ENCODE assay signal across 23 cellular contexts in the genomic region with DNA sequence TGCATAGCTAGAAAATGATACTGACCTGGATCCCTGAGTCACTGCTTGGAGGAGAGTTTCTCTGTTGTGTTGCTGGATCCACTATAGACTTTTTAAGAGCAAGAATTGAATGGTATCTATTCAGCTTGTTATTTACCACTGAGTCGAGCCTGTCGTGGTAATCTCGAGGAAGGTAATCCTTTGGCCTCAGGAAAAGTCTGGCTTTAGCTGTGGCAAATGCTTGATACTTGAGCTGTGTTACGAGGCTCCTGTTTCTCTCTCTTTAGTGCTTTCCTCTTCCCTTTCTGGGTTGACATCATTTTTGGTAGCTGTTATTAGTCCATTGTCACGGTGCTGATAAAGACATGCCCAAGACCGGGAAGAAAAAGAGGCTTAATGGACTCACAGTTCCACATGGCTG.
DNase-seq lines count a peak whose midpoint lies in the region; ATAC-seq, FAIRE-seq and TF ChIP-seq lines count a peak whose summit lies in the region.
"Had no signal": no experiment of that assay in that cellular context is flagged by ENCODE, and none has a peak within 500 bp of the region (broad histone marks: within the 10 kb centered on the region; RNA-seq: fewer than 3 reads in every experiment).

No MANE protein-coding gene starts in this region.

- no peak for FAIRE-seq in HepG2 (lab: Jason Lieb, UNC)
- FAIRE-seq: A204.1, D721Med, GM12891, GM18507 had no signal

- no peak overlapping the region for H2AFZ ChIP-seq in HepG2 (ENCODE audit: low read length)
- no peak overlapping the region for H2AFZ ChIP-seq in OCI-LY7 (ENCODE audit: low read length)
- no peak overlapping the region for H2AFZ ChIP-seq in neural progenitor cell (replicated peaks)
- H2AFZ ChIP-seq: GM23338 had no signal

- H3K79me2 ChIP-seq in HepG2 (ENCODE audit: insufficient read depth, low read length) = no peaks in the 10 kb centered on the region
- H3K79me2 ChIP-seq in OCI-LY7 (ENCODE audit: insufficient read depth, low read depth, low read length) = peaks cover 5% of the 10 kb centered on the region; the same call in 1 of the 2 replicates
- no peaks in the 10 kb centered on the region for H3K79me2 ChIP-seq in neural progenitor cell (ENCODE audit: low read depth)

- BruUV-seq in HepG2 (replicated peaks; lab: Mats Ljungman, UMichigan) (no TSS peak), OCI-LY7 (replicated peaks; lab: Mats Ljungman, UMichigan) (no TSS peak)

- no peak overlapping the region for H3K4me3 Mint-ChIP-seq in neural progenitor cell
- H3K4me3 Mint-ChIP-seq: CD14-positive monocyte; CD4-positive, alpha-beta T cell; CD8-positive, alpha-beta memory T cell; GM23338; H9 had no signal

- H3K9ac ChIP-seq in HepG2 (ENCODE audit: insufficient read depth, low read depth, low read length) (no peak overlapping the region), neural progenitor cell (no peak overlapping the region)
- H3K9ac ChIP-seq: BLaER1 treated with 17β-estradiol and CSF1 and Interleukin-3, amounts not matched to agents 10 nM and 100 nM had no signal

- H3K4me3 ChIP-seq in HepG2 (replicated peaks in 1 of 3; ENCODE audit: insufficient read depth in 1 of 3, low read depth in 2 of 3, low read length in 3 of 3) (no peak overlapping the region), right lobe of liver (no peak overlapping the region), OCI-LY7 (ENCODE audit: low read depth, low read length, poor library complexity, severe bottlenecking) (no peak overlapping the region), neural progenitor cell (no peak overlapping the region)
- H3K4me3 ChIP-seq: BLaER1 treated with 17β-estradiol and CSF1 and Interleukin-3, amounts not matched to agents 10 nM and 100 nM; GM23338 had no signal

- H3K9me3 Mint-ChIP-seq in neural progenitor cell = no peaks in the 10 kb centered on the region
- H3K9me3 Mint-ChIP-seq: GM23338, H9 had no signal

- no peak for TF ChIP-seq RAD21 in HepG2 (CRISPR knock-in tag; IDR thresholded peaks at IDR 0.05)

- CTCF ChIA-PET in HepG2 (lab: Yijun Ruan, JAX; ENCODE audit: low intra/inter-chr PET ratio, low total read pairs) = no interaction called here
- CTCF ChIA-PET in OCI-LY7 (lab: Charles Lee; ENCODE audit: unreplicated experiment) = interaction anchor here (0.7 kb wide), 1 partner anchor 26 kb away, joined by 3 read pairs; no protein-coding TSS in a partner anchor

- H3K9me2 ChIP-seq in OCI-LY7 (ENCODE audit: insufficient read depth, low read length) = no peaks in the 10 kb centered on the region

- intact Hi-C loops in HepG2 (cut with micrococcal nuclease; ENCODE audit: unreplicated experiment) (no loop called here), right lobe of liver (cut with DNase I) (no loop called here), OCI-LY7 (cut with micrococcal nuclease; ENCODE audit: unreplicated experiment) (loop anchor here (10.0 kb wide), 1 partner anchor 254 kb away; no protein-coding TSS in a partner anchor), head of caudate nucleus (cut with DNase I) (no loop called here)

- H4K20me1 ChIP-seq in HepG2 (ENCODE audit: insufficient read depth, low read length) (no peaks in the 10 kb centered on the region), OCI-LY7 (ENCODE audit: insufficient read depth, low read length) (no peaks in the 10 kb centered on the region), neural progenitor cell (ENCODE audit: low read depth) (no peaks in the 10 kb centered on the region)

- H3F3A ChIP-seq in neural progenitor cell (ENCODE audit: low read depth) = no peaks in the 10 kb centered on the region

- no peaks in the 10 kb centered on the region for H3K27me3 ChIP-seq in HepG2 (ENCODE audit: control insufficient read depth in 1 of 2, insufficient read depth in 2 of 2, low read length in 2 of 2)
- H3K27me3 ChIP-seq in right lobe of liver = no peaks in the 10 kb centered on the region
- H3K27me3 ChIP-seq in neural progenitor cell = no peaks in the 10 kb centered on the region
- H3K27me3 ChIP-seq: BE2C; BLaER1 treated with 17β-estradiol and CSF1 and Interleukin-3, amounts not matched to agents 10 nM and 100 nM had no signal

- H3K27ac Mint-ChIP-seq in neural progenitor cell = peak overlapping the region; percentile 31
- H3K27ac Mint-ChIP-seq: CD14-positive monocyte; CD4-positive, alpha-beta T cell; GM23338 had no signal

- in situ Hi-C loops in HepG2 (cut with HindIII; ENCODE audit: extremely low pct_ligation_motif_present, low pct_unique_long_range_greater_than_20kb) = no loop called here

- POLR2A ChIA-PET in HepG2 (lab: Yijun Ruan, JAX) = interaction anchor here (1.2 to 1.4 kb wide), 2 partner anchors 79 to 194 kb away, joined by 3 to 6 read pairs; no protein-coding TSS in a partner anchor
- POLR2A ChIA-PET in OCI-LY7 (lab: Charles Lee) = interaction anchor here (0.5 to 4.2 kb wide), 8 partner anchors 21 to 195 kb away, joined by 3 to 26 read pairs (median 6); no protein-coding TSS in a partner anchor

- no peak for TF ChIP-seq POLR2A in HepG2 (IDR thresholded peaks at IDR 0.05; ENCODE audit: insufficient read depth in 1 of 2, low read depth in 2 of 2, low read length in 2 of 2)
- no peak for TF ChIP-seq POLR2A in right lobe of liver (IDR thresholded peaks at IDR 0.05)

- H3K27ac ChIP-seq in HepG2 (ENCODE audit: extremely low read length, insufficient read depth, low read length) (no peak overlapping the region), right lobe of liver (no peak overlapping the region), OCI-LY7 (ENCODE audit: low read depth, low read length, poor library complexity, severe bottlenecking) (peak overlapping the region; percentile 95), neural progenitor cell (no peak overlapping the region)
- H3K27ac ChIP-seq: 22Rv1; BLaER1 treated with 17β-estradiol and CSF1 and Interleukin-3, amounts not matched to agents 10 nM and 100 nM had no signal

- TF ChIP-seq CTCF in HepG2 (CRISPR knock-in tag; IDR thresholded peaks at IDR 0.05) (no peak), right lobe of liver (IDR thresholded peaks at IDR 0.05) (no peak), OCI-LY7 (conservative IDR thresholded peaks at IDR 0.05; ENCODE audit: low read length) (no peak), neural progenitor cell (IDR thresholded peaks at IDR 0.05) (no peak)

- H3K4me2 ChIP-seq in HepG2 (ENCODE audit: low read depth, low read length) (no peak overlapping the region), OCI-LY7 (ENCODE audit: low read length) (peak overlapping the region; percentile 59), neural progenitor cell (no peak overlapping the region)
- H3K4me2 ChIP-seq: GM23338 had no signal

- no peaks in the 10 kb centered on the region for H3K36me3 Mint-ChIP-seq in neural progenitor cell

- H3K4me1 Mint-ChIP-seq in neural progenitor cell = peaks cover 10% of the 10 kb centered on the region
- H3K4me1 Mint-ChIP-seq: CD14-positive monocyte, GM23338 had no signal

- ATAC-seq in HepG2 (no peak), right lobe of liver (no peak)
- ATAC-seq: GM23338, HCT116 had no signal

- H3K36me3 ChIP-seq in HepG2 (replicated peaks in 1 of 2; ENCODE audit: control insufficient read depth in 1 of 2, insufficient read depth in 2 of 2, low read length in 2 of 2) (no peaks in the 10 kb centered on the region), right lobe of liver (no peaks in the 10 kb centered on the region), OCI-LY7 (ENCODE audit: insufficient read depth, low read length) (peaks cover 16% of the 10 kb centered on the region), neural progenitor cell (no peaks in the 10 kb centered on the region)
- H3K36me3 ChIP-seq: BE2C had no signal

- H3K9me3 ChIP-seq in HepG2 (ENCODE audit: low read length) = no peaks in the 10 kb centered on the region
- no peaks in the 10 kb centered on the region for H3K9me3 ChIP-seq in right lobe of liver
- peaks cover 14% of the 10 kb centered on the region for H3K9me3 ChIP-seq in OCI-LY7 (ENCODE audit: low read length)
- H3K9me3 ChIP-seq in neural progenitor cell (ENCODE audit: low read depth) = no peaks in the 10 kb centered on the region
- H3K9me3 ChIP-seq: BE2C had no signal

- H3K4me1 ChIP-seq in HepG2 (ENCODE audit: insufficient read depth, low read length) (peaks cover 61% of the 10 kb centered on the region), right lobe of liver (no peaks in the 10 kb centered on the region), OCI-LY7 (ENCODE audit: insufficient read depth, low read length, poor library complexity, severe bottlenecking) (peaks cover 93% of the 10 kb centered on the region), neural progenitor cell (no peaks in the 10 kb centered on the region)
- H3K4me1 ChIP-seq: BE2C had no signal

- DNase-seq in HepG2 (ENCODE audit: low spot score) = no peak
- no peak for DNase-seq in right lobe of liver
- no peak for DNase-seq in OCI-LY7 (ENCODE audit: low spot score)
- no peak for DNase-seq in neural progenitor cell (ENCODE audit: low spot score)
- DNase-seq in KG1 (lab: John Stamatoyannopoulos, UW) = no peak
- no peak for DNase-seq in head of caudate nucleus
- no peak for DNase-seq in activated T-cell treated with anti-CD3 and anti-CD28 coated beads for 4 hours
- DNase-seq: BE2C; CD4-positive, alpha-beta T cell; CD8-positive, alpha-beta memory T cell; DMS 273 treated with DMSO at 0.1 percent for 48 hours; DMS79; GF-D8; H9 had no signal

- TF ChIP-seq EP300 in HepG2 (IDR thresholded peaks at IDR 0.05; ENCODE audit: low read depth in 2 of 2, low read length in 2 of 2) (no peak), HepG2 (CRISPR knock-in tag; IDR thresholded peaks at IDR 0.05; ENCODE audit: borderline replicate concordance) (no peak)

- 87% methylated on average over 6 of the region's 6 CpGs for WGBS in HepG2 (ENCODE audit: low lambda C conversion rate)
- 94% methylated on average over 6 of the region's 6 CpGs for WGBS in right lobe of liver (ENCODE audit: insufficient coverage, low coverage, low lambda C conversion rate, missing lambda C conversion rate)

- no peaks in the 10 kb centered on the region for H3K27me3 Mint-ChIP-seq in neural progenitor cell (ENCODE audit: insufficient read depth, low read depth)
- H3K27me3 Mint-ChIP-seq: CD4-positive, alpha-beta T cell; CD8-positive, alpha-beta memory T cell had no signal

TF ChIP-seq in HepG2, 621 proteins besides CTCF, POLR2A, EP300 and RAD21:
- TF ChIP-seq EHMT2 (IDR thresholded peaks at IDR 0.05; ENCODE audit: borderline replicate concordance, low read depth, low read length) (no peak), ZNF75D (CRISPR knock-in tag; IDR thresholded peaks at IDR 0.05; ENCODE audit: borderline replicate concordance) (no peak), BHLHE40 (IDR thresholded peaks at IDR 0.05; ENCODE audit: low read length) (no peak), ZNF333 (CRISPR knock-in tag; IDR thresholded peaks at IDR 0.05; ENCODE audit: borderline replicate concordance) (peak; percentile 91)
